ENCODE assay signal across 1 cellular context in the genomic region with DNA sequence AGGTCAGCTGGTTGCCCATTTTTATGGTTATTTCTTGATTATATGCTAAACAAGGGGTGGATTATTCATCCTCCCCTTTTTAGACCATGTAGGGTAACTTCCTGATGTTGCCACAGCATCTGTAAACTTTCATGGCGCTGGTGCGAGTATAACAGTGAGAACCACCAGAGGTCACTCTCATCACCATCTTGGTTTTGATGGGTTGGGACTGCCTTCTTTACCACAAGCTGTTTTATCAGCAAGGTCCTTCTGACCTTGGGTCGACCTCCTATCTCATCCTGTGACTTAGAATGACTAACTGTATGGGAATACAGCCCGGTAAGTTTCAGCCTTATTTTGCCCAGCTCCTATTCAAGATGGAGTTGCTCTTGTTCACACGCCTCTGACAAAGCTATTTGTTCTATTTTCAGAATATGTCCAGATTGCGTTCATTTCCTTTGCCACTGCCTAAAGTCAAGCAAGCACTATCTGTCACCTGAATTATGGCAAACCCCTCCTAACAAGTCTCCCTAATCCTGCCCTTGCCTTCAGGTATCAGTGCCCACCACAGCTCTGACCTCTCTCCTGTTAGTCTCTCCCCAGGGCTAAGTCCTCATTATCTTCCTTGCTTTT.
TF ChIP-seq lines count a peak whose summit lies in the region.

No MANE protein-coding gene starts in this region.

TF ChIP-seq in GM12878, 131 proteins besides CTCF, POLR2A, EP300 and RAD21 (continued from another document):
- no peak for TF ChIP-seq CUX1 (IDR thresholded peaks at IDR 0.05; ENCODE audit: insufficient replicate concordance, low read depth, low read length)
- no peak for TF ChIP-seq KAT2A (conservative IDR thresholded peaks at IDR 0.05; ENCODE audit: control insufficient read depth, low read depth, low read length)
- TF ChIP-seq FOS (IDR thresholded peaks at IDR 0.05; ENCODE audit: borderline replicate concordance, extremely low read depth, insufficient read length) = no peak
- no peak for TF ChIP-seq BRCA1 (IDR thresholded peaks at IDR 0.05; ENCODE audit: low read depth, low read length)
- TF ChIP-seq RFX5 (IDR thresholded peaks at IDR 0.05; ENCODE audit: low read depth, low read length) = no peak
- no peak for TF ChIP-seq BMI1 (IDR thresholded peaks at IDR 0.05; ENCODE audit: borderline replicate concordance)
- no peak for TF ChIP-seq ZNF207 (IDR thresholded peaks at IDR 0.05; ENCODE audit: borderline replicate concordance)
